In the genomic region with DNA sequence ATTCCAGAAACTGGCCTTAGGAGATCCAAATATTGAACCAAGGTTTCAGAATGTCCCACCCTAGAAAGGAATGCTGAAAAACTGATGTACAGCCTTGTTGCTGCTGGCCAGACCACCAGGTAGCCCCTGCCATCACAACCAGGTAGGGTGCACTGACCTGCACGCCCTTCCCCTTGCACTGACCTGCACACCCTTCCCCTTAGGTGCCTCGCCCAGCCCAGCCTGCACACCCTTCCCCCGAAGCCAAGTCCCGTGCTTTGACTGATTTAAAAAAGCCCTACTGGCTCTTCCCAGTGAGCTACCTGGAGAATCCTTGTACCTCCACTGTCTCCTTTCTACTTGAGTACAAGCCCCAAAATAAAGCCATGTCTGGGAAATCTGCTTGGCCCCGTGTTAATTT, we compare ENCODE assay signal across 20 cellular contexts. TPM values are rescaled to one million over a fixed set of nuclear protein-coding genes. Genes with fewer than 3 reads are reported as not detected.
DNase-seq lines count a peak whose midpoint lies in the region; ATAC-seq and TF ChIP-seq lines count a peak whose summit lies in the region.
"Had no signal": no experiment of that assay in that cellular context is flagged by ENCODE, and none has a peak within 500 bp of the region (broad histone marks: within the 10 kb centered on the region; RNA-seq: fewer than 3 reads in every experiment).

No MANE protein-coding gene starts in this region.

- H4K20me1 ChIP-seq in GM23338 (replicated peaks; ENCODE audit: insufficient read depth): no peaks in the 10 kb centered on the region
- H4K20me1 ChIP-seq: BLaER1 had no signal

- no peaks in the 10 kb centered on the region for H3K79me1 ChIP-seq in mesenchymal stem cell (replicated peaks; ENCODE audit: low read length, poor library complexity, severe bottlenecking)

- peaks cover 23% of the 10 kb centered on the region for H3K4me1 ChIP-seq in Caco-2
- H3K4me1 ChIP-seq in GM23338 (ENCODE audit: insufficient read depth): no peaks in the 10 kb centered on the region
- H3K4me1 ChIP-seq in mesenchymal stem cell (ENCODE audit: control insufficient read depth, insufficient read depth, low read depth, low read length): no peaks in the 10 kb centered on the region
- H3K4me1 ChIP-seq: BLaER1 had no signal

- DNase-seq in Caco-2: peak; percentile 39 to 53
- DNase-seq in GM23338 (ENCODE audit: low spot score): no peak
- no peak for DNase-seq in mesenchymal stem cell
- no peak for DNase-seq in progenitor cell of endocrine pancreas (ENCODE audit: low spot score, unreplicated experiment)
- no peak for DNase-seq in NCI-H82 (lab: John Stamatoyannopoulos, UW)
- DNase-seq in NOMO-1 treated with DMSO at 0.1 percent for 48 hours (lab: John Stamatoyannopoulos, UW; ENCODE audit: unreplicated experiment): no peak
- no peak for DNase-seq in A172 (ENCODE audit: low spot score)
- DNase-seq: CD4-positive, CD25-positive, alpha-beta regulatory T cell; CD8-positive, alpha-beta T cell; DMS 273 treated with DMSO at 0.1 percent for 48 hours; DMS79; EL; GDM1; H7; HCEC 1CT had no signal

- H3K36me3 ChIP-seq in Caco-2 (ENCODE audit: control insufficient read depth, insufficient read depth, low read length) (no peaks in the 10 kb centered on the region), GM23338 (ENCODE audit: insufficient read depth) (no peaks in the 10 kb centered on the region), mesenchymal stem cell (ENCODE audit: control insufficient read depth in 1 of 2, insufficient read depth in 2 of 2, low read depth in 1 of 2, low read length in 2 of 2) (no peaks in the 10 kb centered on the region)
- H3K36me3 ChIP-seq: BLaER1 had no signal

- H3K4me3 Mint-ChIP-seq in Caco-2 (ENCODE audit: unreplicated experiment) (peak overlapping the region; percentile 17), GM23338 (no peak overlapping the region), progenitor cell of endocrine pancreas (ENCODE audit: low read depth) (no peak overlapping the region)
- H3K4me3 Mint-ChIP-seq: B cell; CD4-positive, CD25-positive, alpha-beta regulatory T cell; CD8-positive, alpha-beta T cell had no signal

- H2BK12ac ChIP-seq in mesenchymal stem cell (ENCODE audit: low read length in 2 of 2): no peak overlapping the region

- CTCF ChIA-PET in Caco-2 (lab: Charles Lee): no interaction called here

- H2AK5ac ChIP-seq in mesenchymal stem cell (ENCODE audit: low read length, severe bottlenecking): no peak overlapping the region

- no peak overlapping the region for H3K27ac ChIP-seq in GM23338 (ENCODE audit: low read depth)
- no peak overlapping the region for H3K27ac ChIP-seq in mesenchymal stem cell (ENCODE audit: low read length, poor library complexity, severe bottlenecking)
- H3K27ac ChIP-seq: BLaER1, C4-2B had no signal

- H3K9ac ChIP-seq in mesenchymal stem cell (ENCODE audit: low read length): no peak overlapping the region
- H3K9ac ChIP-seq: BLaER1 had no signal

- no peak overlapping the region for H2BK120ac ChIP-seq in mesenchymal stem cell (ENCODE audit: low read depth, low read length)

- no peak overlapping the region for H3K14ac ChIP-seq in mesenchymal stem cell (ENCODE audit: low read length in 2 of 2)

- H3K18ac ChIP-seq in mesenchymal stem cell (ENCODE audit: low read depth in 1 of 2, low read length in 2 of 2): no peak overlapping the region

- POLR2A ChIA-PET in Caco-2 (lab: Charles Lee): no interaction called here

- H3K27me3 Mint-ChIP-seq in Caco-2 (ENCODE audit: insufficient read depth, unreplicated experiment) (no peaks in the 10 kb centered on the region), GM23338 (ENCODE audit: insufficient read depth, low read depth, poor library complexity) (peaks cover 2% of the 10 kb centered on the region), progenitor cell of endocrine pancreas (no peaks in the 10 kb centered on the region)

- no peak for TF ChIP-seq CTCF in Caco-2 (IDR thresholded peaks at IDR 0.05; ENCODE audit: insufficient read depth in 1 of 2, low read depth in 1 of 2, low read length in 1 of 2, severe bottlenecking in 1 of 2, unreplicated experiment in 1 of 2)
- no peak for TF ChIP-seq CTCF in GM23338 (conservative IDR thresholded peaks at IDR 0.05; ENCODE audit: low read depth in 2 of 2)
- TF ChIP-seq CTCF in progenitor cell of endocrine pancreas (IDR thresholded peaks at IDR 0.05; ENCODE audit: unreplicated experiment): no peak

- no peak overlapping the region for H3K4me2 ChIP-seq in GM23338
- no peak overlapping the region for H3K4me2 ChIP-seq in mesenchymal stem cell (ENCODE audit: low read length, poor library complexity, severe bottlenecking)
- H3K4me2 ChIP-seq: BLaER1 had no signal

- 83% methylated on average over 5 of the region's 5 CpGs for WGBS in mesenchymal stem cell

- H3K4ac ChIP-seq in mesenchymal stem cell (ENCODE audit: low read depth in 1 of 2, low read length in 2 of 2): no peak overlapping the region

- H3F3A ChIP-seq in GM23338 (replicated peaks; ENCODE audit: low read depth): no peaks in the 10 kb centered on the region

- H4K91ac ChIP-seq in mesenchymal stem cell (ENCODE audit: low read length): peak overlapping the region; percentile 77

- H3K79me2 ChIP-seq in GM23338 (replicated peaks; ENCODE audit: insufficient read depth): no peaks in the 10 kb centered on the region

- peak overlapping the region; percentile 53 for H4K8ac ChIP-seq in mesenchymal stem cell (ENCODE audit: low read length)

- H2BK5ac ChIP-seq in mesenchymal stem cell (ENCODE audit: low read depth, low read length, poor library complexity, severe bottlenecking): no peak overlapping the region

- H2BK15ac ChIP-seq in mesenchymal stem cell (ENCODE audit: low read depth, poor library complexity, severe bottlenecking): no peak overlapping the region

- peaks cover 33% of the 10 kb centered on the region for H3K4me1 Mint-ChIP-seq in Caco-2 (ENCODE audit: low read depth, unreplicated experiment)
- H3K4me1 Mint-ChIP-seq in GM23338: peaks cover 12% of the 10 kb centered on the region; the same call in 2 of the 3 replicates
- peaks cover 11% of the 10 kb centered on the region for H3K4me1 Mint-ChIP-seq in progenitor cell of endocrine pancreas (ENCODE audit: low read depth)
- H3K4me1 Mint-ChIP-seq: B cell; CD4-positive, CD25-positive, alpha-beta regulatory T cell had no signal

- no peaks in the 10 kb centered on the region for H3K9me2 ChIP-seq in GM23338 (ENCODE audit: insufficient read depth)

- no peak overlapping the region for H3K23ac ChIP-seq in mesenchymal stem cell (ENCODE audit: low read length in 2 of 2)

- H3K9me3 Mint-ChIP-seq in Caco-2 (ENCODE audit: unreplicated experiment) (no peaks in the 10 kb centered on the region), GM23338 (no peaks in the 10 kb centered on the region), progenitor cell of endocrine pancreas (ENCODE audit: low read depth) (no peaks in the 10 kb centered on the region)
- H3K9me3 Mint-ChIP-seq: CD4-positive, CD25-positive, alpha-beta regulatory T cell; CD8-positive, alpha-beta T cell had no signal

- ATAC-seq in GM23338 (peak; percentile 57), GM18502 (IDR thresholded peaks at IDR 0.05; ENCODE audit: poor library complexity, unreplicated experiment) (no peak)
- ATAC-seq: CD8-positive, alpha-beta T cell; GM12878 had no signal

- H3K9me3 ChIP-seq in Caco-2: no peaks in the 10 kb centered on the region
- no peaks in the 10 kb centered on the region for H3K9me3 ChIP-seq in mesenchymal stem cell (ENCODE audit: control insufficient read depth, low read length)
- H3K9me3 ChIP-seq: BLaER1 had no signal

- H3K36me3 Mint-ChIP-seq in Caco-2 (ENCODE audit: insufficient read depth, unreplicated experiment) (peaks cover 10% of the 10 kb centered on the region), GM23338 (ENCODE audit: low read depth) (no peaks in the 10 kb centered on the region), progenitor cell of endocrine pancreas (ENCODE audit: insufficient read depth) (no peaks in the 10 kb centered on the region)
- H3K36me3 Mint-ChIP-seq: CD4-positive, CD25-positive, alpha-beta regulatory T cell; CD8-positive, alpha-beta T cell had no signal

- no TSS peak for BruUV-seq in Caco-2 (replicated peaks; lab: Mats Ljungman, UMichigan)

- H2AFZ ChIP-seq in GM23338 (no peak overlapping the region), mesenchymal stem cell (ENCODE audit: low read depth, low read length) (no peak overlapping the region)

- H3K27ac Mint-ChIP-seq in Caco-2 (ENCODE audit: unreplicated experiment) (peak overlapping the region; percentile 64), GM23338 (no peak overlapping the region), progenitor cell of endocrine pancreas (peak overlapping the region; percentile 44)
- H3K27ac Mint-ChIP-seq: B cell; CD8-positive, alpha-beta T cell had no signal

- intact Hi-C loops in Caco-2 (cut with micrococcal nuclease; ENCODE audit: unreplicated experiment): no loop called here

- no peak overlapping the region for H3K4me3 ChIP-seq in Caco-2 (ENCODE audit: low read depth, low read length)
- H3K4me3 ChIP-seq in GM23338: no peak overlapping the region
- no peak overlapping the region for H3K4me3 ChIP-seq in mesenchymal stem cell (ENCODE audit: insufficient read depth in 1 of 2, low read depth in 1 of 2, low read length in 2 of 2)
- H3K4me3 ChIP-seq: BLaER1, GM12878 had no signal

- H3K27me3 ChIP-seq in Caco-2 (replicated peaks; ENCODE audit: control insufficient read depth, insufficient read depth, low read length) (no peaks in the 10 kb centered on the region), GM23338 (ENCODE audit: insufficient read depth) (no peaks in the 10 kb centered on the region), mesenchymal stem cell (ENCODE audit: control insufficient read depth in 1 of 2, insufficient read depth in 1 of 2, low read length in 2 of 2) (no peaks in the 10 kb centered on the region)
- H3K27me3 ChIP-seq: BLaER1 had no signal

RNA-seq across cellular contexts. Expression of gene C1orf198, which starts 26.3 kb away (rescaled TPM):
- total RNA-seq in Caco-2 (2022): 80.1 and 92.2 TPM in 2 replicates
- total RNA-seq in GM23338 (2014; rRNA removed; shearing (Covaris generic)): 46.5 and 46.6 TPM in 2 replicates
- 14.9 and 15.2 TPM in 2 replicates for polyA plus RNA-seq in GM23338 (2016; fragmentation: Nextera tagmentation; extraction: Ambion mirVana)
- polyA plus RNA-seq in mesenchymal stem cell (2013, experiment 1 of 2): 40.5 TPM
- 39.9 TPM for polyA plus RNA-seq in mesenchymal stem cell (2013, experiment 2 of 2)
- 67.8 and 70.1 TPM in 2 replicates for total RNA-seq in progenitor cell of endocrine pancreas
- 42.9 and 43.6 TPM in 2 replicates for total RNA-seq in A172 (2014; rRNA removed; shearing (Covaris generic))

Comparison
In these comparisons a context has a peak if more than half of its experiments do, and no peak if none do; other contexts are left out.
1. DNase-seq: peak in Caco-2 (2 of 2); none in GM23338 (single experiment), mesenchymal stem cell (single experiment), progenitor cell of endocrine pancreas (single experiment), NCI-H82 (single experiment), NOMO-1 treated with DMSO at 0.1 percent for 48 hours (single experiment) and A172 (single experiment).